ENCODE assay signal across 14 cellular contexts in genomic region chr5:9456435-9457042, GRCh38.
DNase-seq lines count a peak whose midpoint lies in the region; ATAC-seq and TF ChIP-seq lines count a peak whose summit lies in the region.
"Had no signal": no experiment of that assay in that cellular context is flagged by ENCODE, and none has a peak within 500 bp of the region (broad histone marks: within the 10 kb centered on the region; RNA-seq: fewer than 3 reads in every experiment).

No MANE protein-coding gene starts in this region.

- no peak for ATAC-seq in HG02840 (IDR thresholded peaks at IDR 0.05; ENCODE audit: low FRiP score, unreplicated experiment)
- ATAC-seq in HG03378 (IDR thresholded peaks at IDR 0.05; ENCODE audit: unreplicated experiment): no peak
- ATAC-seq: activated naive CD4-positive, alpha-beta T cell treated with anti-CD3 and anti-CD28 coated beads, Interleukin-2, amount 50 U/mL, for 72 hours had no signal

- DNase-seq in ELF-1 (ENCODE audit: low read depth, low spot score) (peak; percentile 32), SJSA1 (ENCODE audit: low read depth in 1 of 2, low spot score in 2 of 2) (peak; percentile 86 to 92), fibroblast of pulmonary artery (ENCODE audit: low read depth) (peak; percentile 19), non-pigmented ciliary epithelial cell (ENCODE audit: low read depth) (peak; percentile 64), NCI-H2196 treated with DMSO at 0.1 percent for 48 hours (lab: John Stamatoyannopoulos, UW; ENCODE audit: unreplicated experiment) (no peak)
- DNase-seq in activated CD8-positive, alpha-beta memory T cell treated with anti-CD3 and anti-CD28 coated beads, Interleukin-2, amount 50 U/mL, for 4 hours: no peak
- DNase-seq: activated CD4-positive, alpha-beta T cell treated with anti-CD3 and anti-CD28 coated beads, Interleukin-2, amount 50 U/mL, for 4 hours; Caco-2; NCI-H526 treated with DMSO at 0.1 percent for 48 hours; thyroid gland had no signal

- no peaks in the 10 kb centered on the region for H3K9me3 ChIP-seq in SJSA1 (replicated peaks)
- H3K9me3 ChIP-seq: Caco-2, thyroid gland had no signal

- H3K27ac ChIP-seq in SJSA1: no peak overlapping the region
- H3K27ac ChIP-seq: HL-60, thyroid gland had no signal

- TF ChIP-seq CTCF in fibroblast of pulmonary artery (IDR thresholded peaks at IDR 0.05; ENCODE audit: low read length, missing control alignments): no peak

- no peaks in the 10 kb centered on the region for H3K36me3 ChIP-seq in SJSA1
- H3K36me3 ChIP-seq: thyroid gland had no signal

- peaks cover 37% of the 10 kb centered on the region for H3K4me1 ChIP-seq in SJSA1 (replicated peaks)
- H3K4me1 ChIP-seq: Caco-2, thyroid gland had no signal

- H3K27me3 ChIP-seq in SJSA1 (replicated peaks): 0 out of 2 replicates have a peak, but pooled peaks cover 5% of the 10 kb centered on the region
- H3K27me3 ChIP-seq: thyroid gland had no signal

- H3K4me3 ChIP-seq in SJSA1: no peak overlapping the region
- H3K4me3 ChIP-seq in fibroblast of pulmonary artery (replicated peaks; ENCODE audit: low read depth, low read length): no peak overlapping the region
- H3K4me3 ChIP-seq: thyroid gland had no signal

Comparison
In these comparisons a context has a peak if more than half of its experiments do, and no peak if none do; other contexts are left out.
1. DNase-seq: peak in ELF-1 (single experiment), SJSA1 (2 of 2), fibroblast of pulmonary artery (single experiment) and non-pigmented ciliary epithelial cell (single experiment); none in activated CD8-positive, alpha-beta memory T cell treated with anti-CD3 and anti-CD28 coated beads, Interleukin-2, amount 50 U/mL, for 4 hours (single experiment) and NCI-H2196 treated with DMSO at 0.1 percent for 48 hours (single experiment).